Comparison of ENCODE assay signal across 8 cellular contexts in the genomic region with DNA sequence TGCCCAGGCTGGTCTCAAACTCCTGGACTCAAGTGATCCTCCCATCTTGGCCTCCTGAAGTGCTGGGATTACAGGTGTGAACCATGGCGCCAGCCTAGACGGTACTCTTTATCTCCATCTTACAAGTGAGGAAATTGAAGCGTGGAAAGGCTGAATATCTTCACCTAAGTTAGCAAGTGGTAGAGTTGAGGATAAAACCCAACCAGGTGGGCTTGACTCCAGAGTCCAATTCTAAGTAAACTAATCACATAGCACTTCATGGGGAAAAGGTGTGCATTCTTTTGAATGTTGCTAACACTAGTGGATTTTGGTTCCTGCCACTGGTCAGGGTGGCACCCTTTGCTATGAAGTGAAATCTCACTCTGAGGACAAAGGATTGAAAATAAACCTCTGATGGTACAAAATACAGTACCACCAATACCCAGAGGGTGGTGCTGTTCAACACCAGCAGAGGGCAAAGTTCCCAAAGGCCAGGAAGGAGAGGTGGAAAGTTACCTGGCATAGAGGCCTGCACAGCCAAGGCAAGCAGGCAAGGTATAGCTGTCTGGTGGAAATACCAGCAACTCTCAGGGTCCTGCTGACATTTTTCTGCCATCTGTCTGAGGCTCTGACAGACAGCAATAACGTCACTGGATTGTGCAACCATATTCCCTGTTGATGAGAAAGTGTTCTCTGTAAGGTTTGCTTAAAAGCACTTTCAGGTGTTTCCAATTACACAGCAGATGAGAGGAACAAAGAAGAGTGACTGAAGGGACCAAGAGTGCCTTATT. TPM values are rescaled to one million over a fixed set of nuclear protein-coding genes. Genes with fewer than 3 reads are reported as not detected.
DNase-seq lines count a peak whose midpoint lies in the region; ATAC-seq and TF ChIP-seq lines count a peak whose summit lies in the region.

No MANE protein-coding gene starts in this region.

- H2AK5ac ChIP-seq in IMR-90 (ENCODE audit: low read depth, low read length), result no peak overlapping the region

- no peak overlapping the region for H3K23ac ChIP-seq in IMR-90 (ENCODE audit: low read depth, low read length)

- H3K27ac ChIP-seq in IMR-90 (ENCODE audit: insufficient read depth, low read length) (no peak overlapping the region), substantia nigra (ENCODE audit: low read depth, low read length, poor library complexity, severe bottlenecking) (peak overlapping the region; percentile 27)

- H3K9me1 ChIP-seq in IMR-90 (ENCODE audit: insufficient read depth, low read length), result no peaks in the 10 kb centered on the region

- no peak overlapping the region for H4K8ac ChIP-seq in IMR-90 (ENCODE audit: low read depth in 2 of 2, low read length in 2 of 2)

- peak; percentile 4 for DNase-seq in NCI-H2227 (lab: John Stamatoyannopoulos, UW; ENCODE audit: unreplicated experiment)
- DNase-seq in NCI-H2227 treated with DMSO at 0.1 percent for 48 hours (lab: John Stamatoyannopoulos, UW), result no peak
- peak; percentile 69 for DNase-seq in IMR-90
- DNase-seq in cerebellar cortex (ENCODE audit: low spot score), result peak; percentile 78
- DNase-seq in left colon, result peak in 1 of 2 donors; percentile 37
- DNase-seq in substantia nigra (lab: John Stamatoyannopoulos, UW), result peak in 26 of 49 donors; percentile 2 to 49 (median 21)

- TF ChIP-seq POLR2A in IMR-90 (IDR thresholded peaks at IDR 0.05; ENCODE audit: low read depth, low read length), result no peak

- H2BK20ac ChIP-seq in IMR-90 (ENCODE audit: low read depth, low read length), result no peak overlapping the region

- no peak overlapping the region for H2BK15ac ChIP-seq in IMR-90 (ENCODE audit: low read depth, low read length)

- H3K9ac ChIP-seq in IMR-90 (ENCODE audit: low read depth, low read length), result no peak overlapping the region

- peak; percentile 77 for TF ChIP-seq RAD21 in IMR-90 (IDR thresholded peaks at IDR 0.05; ENCODE audit: low read length)

- H2AK9ac ChIP-seq in IMR-90 (replicated peaks; ENCODE audit: low read depth, low read length, poor library complexity), result peak overlapping the region; percentile 83

- H3K4me1 ChIP-seq in IMR-90 (ENCODE audit: control insufficient read depth, insufficient read depth, low read length), result peaks cover 9% of the 10 kb centered on the region

- H3K36me3 ChIP-seq in IMR-90 (ENCODE audit: control insufficient read depth, insufficient read depth, low read length), result peaks cover 79% of the 10 kb centered on the region

- H3K4me3 ChIP-seq in IMR-90 (ENCODE audit: insufficient read depth, low read depth, low read length), result no peak overlapping the region

- H3K9me3 ChIP-seq in IMR-90 (ENCODE audit: control insufficient read depth, insufficient read depth, low read length), result no peaks in the 10 kb centered on the region

- no peak overlapping the region for H2BK5ac ChIP-seq in IMR-90 (ENCODE audit: low read depth, low read length, poor library complexity, severe bottlenecking)

- no peak overlapping the region for H3K14ac ChIP-seq in IMR-90 (replicated peaks; ENCODE audit: low read depth, low read length)

- no CpG with 5 or more reads among the region's 4 CpGs for WGBS in IMR-90 (ENCODE audit: extremely low coverage in 2 of 2, insufficient read length in 1 of 2), 2 experiments

- no peaks in the 10 kb centered on the region for H3K27me3 ChIP-seq in IMR-90 (ENCODE audit: control insufficient read depth, insufficient read depth, low read length)

- H3K4ac ChIP-seq in IMR-90 (ENCODE audit: low read depth, low read length), result no peak overlapping the region

- TF ChIP-seq CTCF in IMR-90 (conservative IDR thresholded peaks at IDR 0.05; ENCODE audit: low read depth, low read length), result peak; percentile 83

- no peak overlapping the region for H3K56ac ChIP-seq in IMR-90 (ENCODE audit: extremely low read depth, insufficient read depth, low read length)

- no TSS peak for BruUV-seq in IMR-90 (replicated peaks; lab: Mats Ljungman, UMichigan)

- dilution Hi-C loops in IMR-90 (cut with HindIII; ENCODE audit: low sequenced_read_pairs, unreplicated experiment), result no loop called here

- POLR2A ChIA-PET in IMR-90 (lab: Charles Lee; ENCODE audit: unreplicated experiment), result no interaction called here

- H2AFZ ChIP-seq in IMR-90 (replicated peaks; ENCODE audit: low read length, poor library complexity), result no peak overlapping the region

- H3K18ac ChIP-seq in IMR-90 (ENCODE audit: low read depth, low read length), result no peak overlapping the region

- H4K5ac ChIP-seq in IMR-90 (ENCODE audit: low read depth, low read length), result no peak overlapping the region

- H4K91ac ChIP-seq in IMR-90 (ENCODE audit: insufficient read depth, low read depth, low read length), result no peak overlapping the region

- no peak overlapping the region for H3K4me2 ChIP-seq in IMR-90 (ENCODE audit: low read depth, low read length)

- H2BK120ac ChIP-seq in IMR-90 (ENCODE audit: low read depth, low read length), result no peak overlapping the region

- in situ Hi-C loops in IMR-90 (cut with MboI; ENCODE audit: low sequenced_read_pairs), result loop anchor here (5.0 kb wide), 1 partner anchor 89 kb away; no protein-coding TSS in a partner anchor

- ATAC-seq in IMR-90 (ENCODE audit: low read depth), result peak; percentile 67
- ATAC-seq in SK-N-SH treated with all-trans-retinoic acid at 6 μM for 48 hours, result peak; percentile 70
- peak; percentile 91 for ATAC-seq in left colon
- ATAC-seq in GM19351 (IDR thresholded peaks at IDR 0.05; ENCODE audit: unreplicated experiment), result no peak

- intact Hi-C loops in IMR-90 (cut with micrococcal nuclease), result loop anchor here (1.0 to 2.0 kb wide), 4 partner anchors 90 to 268 kb away; no protein-coding TSS in a partner anchor
- intact Hi-C loops in left colon (cut with DNase I, micrococcal nuclease), result loop anchor here in 1 of 2 donors (2.0 kb wide), 1 partner anchor 89 kb away; no protein-coding TSS in a partner anchor

- CTCF ChIA-PET in IMR-90 (lab: Yijun Ruan, JAX), result interaction anchor here (0.5 to 1.6 kb wide), 3 partner anchors 13 to 189 kb away, joined by 3 to 8 read pairs (median 4); no protein-coding TSS in a partner anchor

- H3K79me1 ChIP-seq in IMR-90 (ENCODE audit: low read depth in 1 of 2, low read length in 2 of 2), result peaks cover 12 to 22% of the 10 kb centered on the region in 2 experiments; a peak in 3 of 4 replicates

- peaks cover 11% of the 10 kb centered on the region; the same call in 1 of the 2 replicates for H4K20me1 ChIP-seq in IMR-90 (ENCODE audit: insufficient read depth, low read length)

TF ChIP-seq in IMR-90, 13 proteins besides CTCF, POLR2A, EP300 and RAD21:
- TF ChIP-seq CEBPB (IDR thresholded peaks at IDR 0.05; ENCODE audit: low read depth, low read length) (peak; percentile 93), SMC3 (IDR thresholded peaks at IDR 0.05; ENCODE audit: low read depth, low read length) (peak; percentile 83), MXI1 (IDR thresholded peaks at IDR 0.05; ENCODE audit: borderline replicate concordance, low read depth, low read length) (no peak)
TF ChIP-seq in IMR-90: peak in this region for 2.

TF ChIP-seq in SK-N-SH treated with all-trans-retinoic acid at 6 μM for 48 hours, 23 proteins besides CTCF, POLR2A, EP300 and RAD21 (continues in another document):
- TF ChIP-seq, protein P1, sequence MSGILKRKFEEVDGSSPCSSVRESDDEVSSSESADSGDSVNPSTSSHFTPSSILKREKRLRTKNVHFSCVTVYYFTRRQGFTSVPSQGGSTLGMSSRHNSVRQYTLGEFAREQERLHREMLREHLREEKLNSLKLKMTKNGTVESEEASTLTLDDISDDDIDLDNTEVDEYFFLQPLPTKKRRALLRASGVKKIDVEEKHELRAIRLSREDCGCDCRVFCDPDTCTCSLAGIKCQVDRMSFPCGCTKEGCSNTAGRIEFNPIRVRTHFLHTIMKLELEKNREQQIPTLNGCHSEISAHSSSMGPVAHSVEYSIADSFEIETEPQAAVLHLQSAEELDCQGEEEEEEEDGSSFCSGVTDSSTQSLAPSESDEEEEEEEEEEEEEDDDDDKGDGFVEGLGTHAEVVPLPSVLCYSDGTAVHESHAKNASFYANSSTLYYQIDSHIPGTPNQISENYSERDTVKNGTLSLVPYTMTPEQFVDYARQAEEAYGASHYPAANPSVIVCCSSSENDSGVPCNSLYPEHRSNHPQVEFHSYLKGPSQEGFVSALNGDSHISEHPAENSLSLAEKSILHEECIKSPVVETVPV (CRISPR knock-in tag; IDR thresholded peaks at IDR 0.05), result no peak
- TF ChIP-seq ZNF565 (CRISPR knock-in tag; conservative IDR thresholded peaks at IDR 0.05; ENCODE audit: low read depth) (no peak), ZFP30 (CRISPR knock-in tag; IDR thresholded peaks at IDR 0.05) (no peak), GLIS3 (CRISPR knock-in tag; IDR thresholded peaks at IDR 0.05) (no peak), PPARA (CRISPR knock-in tag; IDR thresholded peaks at IDR 0.05; ENCODE audit: borderline replicate concordance) (no peak), TOX (CRISPR knock-in tag; IDR thresholded peaks at IDR 0.05; ENCODE audit: borderline replicate concordance) (no peak), RARB (CRISPR knock-in tag; IDR thresholded peaks at IDR 0.05) (no peak), ZNF70 (CRISPR knock-in tag; IDR thresholded peaks at IDR 0.05) (no peak), ZNF8 (CRISPR knock-in tag; IDR thresholded peaks at IDR 0.05) (no peak)

RNA-seq across cellular contexts. Expression of a gene that starts 17.6 kb away (rescaled TPM):
- total RNA-seq in IMR-90 (2012; rRNA removed), result 51.7 and 64.0 TPM in 2 replicates
- 54.7 and 57.9 TPM in 2 replicates for polyA plus RNA-seq in IMR-90 (2012; rRNA removed)
- polyA plus RNA-seq in IMR-90 (2012; cell fraction: cytosol; rRNA removed), result 66.8 and 68.0 TPM in 2 replicates
- 71.0 and 71.9 TPM in 2 replicates for polyA plus RNA-seq in IMR-90 (2012; cell fraction: nucleus; rRNA removed; ENCODE audit: low replicate concordance)
- 10 to 100 TPM; 29.1 to 31.5 TPM for total RNA-seq in left colon

RNA-seq across cellular contexts. Expression of a gene that starts 17.7 kb away (rescaled TPM):
- total RNA-seq in IMR-90 (2012; rRNA removed) (47.2 and 51.6 TPM in 2 replicates), left colon (10 to 100 TPM; 21.7 to 22.6 TPM)
- polyA plus RNA-seq in IMR-90 (2012; rRNA removed), result 48.8 and 49.7 TPM in 2 replicates
- polyA plus RNA-seq in IMR-90 (2012; cell fraction: cytosol; rRNA removed), result 30.9 and 51.0 TPM in 2 replicates
- polyA plus RNA-seq in IMR-90 (2012; cell fraction: nucleus; rRNA removed; ENCODE audit: low replicate concordance), result 14.5 and 25.7 TPM in 2 replicates

RNA-seq across cellular contexts. Expression of a gene that starts 34.7 kb away (rescaled TPM):
- 55.3 and 70.1 TPM in 2 replicates for total RNA-seq in IMR-90 (2012; rRNA removed)
- polyA plus RNA-seq in IMR-90 (2012; rRNA removed), result 72.7 TPM in 2 replicates
- polyA plus RNA-seq in IMR-90 (2012; cell fraction: cytosol; rRNA removed), result 36.0 and 61.2 TPM in 2 replicates
- 186 and 281 TPM in 2 replicates for polyA plus RNA-seq in IMR-90 (2012; cell fraction: nucleus; rRNA removed; ENCODE audit: low replicate concordance)
- total RNA-seq in left colon, result 10 to 100 TPM; 38.9 to 42.3 TPM

RNA-seq across cellular contexts. Expression of a gene that starts 35.2 kb away (rescaled TPM):
- total RNA-seq in IMR-90 (2012; rRNA removed), result 21.9 TPM in 2 replicates
- 44.9 and 57.5 TPM in 2 replicates for polyA plus RNA-seq in IMR-90 (2012; rRNA removed)
- 57.1 and 67.3 TPM in 2 replicates for polyA plus RNA-seq in IMR-90 (2012; cell fraction: cytosol; rRNA removed)
- polyA plus RNA-seq in IMR-90 (2012; cell fraction: nucleus; rRNA removed; ENCODE audit: low replicate concordance), result 17.2 and 37.0 TPM in 2 replicates
- total RNA-seq in left colon, result 1 to 10 TPM; 1.8 to 2.4 TPM

RNA-seq across cellular contexts. Expression of a gene that starts 37.6 kb away (rescaled TPM):
- total RNA-seq in IMR-90 (2012; rRNA removed) (716 and 841 TPM in 2 replicates), left colon (100 to 1,000 TPM; 216 to 249 TPM)
- 617 and 686 TPM in 2 replicates for polyA plus RNA-seq in IMR-90 (2012; rRNA removed)
- 590 and 752 TPM in 2 replicates for polyA plus RNA-seq in IMR-90 (2012; cell fraction: cytosol; rRNA removed)
- 218 and 270 TPM in 2 replicates for polyA plus RNA-seq in IMR-90 (2012; cell fraction: nucleus; rRNA removed; ENCODE audit: low replicate concordance)
